ENCODE assay signal across 8 cellular contexts in the genomic region with DNA sequence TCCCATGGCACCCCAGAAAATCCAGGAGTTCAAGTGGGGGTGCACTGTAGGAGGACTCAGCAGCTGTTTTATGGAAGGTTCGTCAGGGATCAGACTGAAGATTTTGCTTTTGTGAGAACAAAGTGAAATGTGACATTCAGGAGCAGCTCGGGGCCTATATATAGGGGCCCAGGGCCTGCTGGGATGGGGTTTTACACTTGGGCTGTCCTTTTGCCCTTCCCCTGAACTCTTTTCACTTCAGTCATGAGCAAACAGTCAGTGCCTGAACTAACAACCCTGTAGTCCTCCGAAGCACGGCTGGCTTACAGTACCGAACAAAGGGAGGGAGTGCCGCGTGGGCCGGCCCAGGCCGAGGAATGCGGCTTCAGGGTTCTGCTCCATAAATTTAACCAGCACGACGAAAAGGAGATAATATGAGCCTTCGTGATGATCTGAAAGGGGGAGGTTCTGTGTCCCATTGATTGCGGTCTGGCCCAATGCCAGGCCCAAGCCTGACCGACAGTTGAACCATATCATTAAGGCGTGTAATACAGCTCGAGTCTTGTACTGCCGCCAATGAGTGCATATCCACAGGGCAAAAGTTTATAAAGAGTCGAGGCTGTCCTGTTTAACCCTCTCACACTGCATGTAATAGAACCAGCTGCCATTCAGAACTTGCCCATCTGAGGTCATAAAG.
A peak's percentile ranks its signal among the peaks of the same experiment; 100 is the strongest.
DNase-seq lines count a peak whose midpoint lies in the region; ATAC-seq, FAIRE-seq and TF ChIP-seq lines count a peak whose summit lies in the region.

No MANE protein-coding gene starts in this region.

- intact Hi-C loops in A673 (cut with micrococcal nuclease; ENCODE audit: unreplicated experiment) (no loop called here), breast epithelium (cut with DNase I; ENCODE audit: low total_unique reads) (no loop called here)

- ATAC-seq in left lobe of liver = peak; percentile 88

- peak; percentile 84 for FAIRE-seq in H54 (lab: Jason Lieb, UNC)

- peak; percentile 87 for DNase-seq in A673 (ENCODE audit: low spot score)
- DNase-seq in H54 (ENCODE audit: insufficient read length, low spot score) = no peak
- peak; percentile 94 for DNase-seq in NCI-H69 (lab: John Stamatoyannopoulos, UW)
- peak; percentile 73 to 77 for DNase-seq in breast epithelium (ENCODE audit: low spot score in 2 of 2)
- DNase-seq in left lobe of liver (ENCODE audit: low spot score) = peak; percentile 85
- no peak for DNase-seq in NAMALWA (ENCODE audit: low spot score)
- DNase-seq in NCI-H82 (lab: John Stamatoyannopoulos, UW) = no peak

- no peaks in the 10 kb centered on the region for H3K27me3 ChIP-seq in A673 (replicated peaks; ENCODE audit: insufficient read depth, low read depth, low read length, poor library complexity)
- no peaks in the 10 kb centered on the region for H3K27me3 ChIP-seq in breast epithelium
- no peaks in the 10 kb centered on the region for H3K27me3 ChIP-seq in thymus (ENCODE audit: control insufficient read depth, insufficient read depth)

- H3K4me3 ChIP-seq in A673 (ENCODE audit: low read depth, low read length, poor library complexity, severe bottlenecking) (no peak overlapping the region), breast epithelium (peak overlapping the region in 1 of 3 donors; percentile 29), thymus (ENCODE audit: low read length) (no peak overlapping the region)

- no peaks in the 10 kb centered on the region for H3K9me3 ChIP-seq in A673 (ENCODE audit: low read depth, low read length, poor library complexity, severe bottlenecking)
- H3K9me3 ChIP-seq in breast epithelium = no peaks in the 10 kb centered on the region
- no peaks in the 10 kb centered on the region for H3K9me3 ChIP-seq in thymus (ENCODE audit: control insufficient read depth)

- H3K27ac ChIP-seq in A673 (ENCODE audit: low read depth, low read length, poor library complexity, severe bottlenecking) (no peak overlapping the region), breast epithelium (peak overlapping the region; percentile 85 to 86), thymus (ENCODE audit: low read depth) (peak overlapping the region; percentile 85)

- POLR2A ChIA-PET in A673 (lab: Charles Lee; ENCODE audit: low non-redundant PET) = no interaction called here

- no peaks in the 10 kb centered on the region for H3K36me3 ChIP-seq in A673 (ENCODE audit: insufficient read depth, low read length, poor library complexity, severe bottlenecking)
- no peaks in the 10 kb centered on the region for H3K36me3 ChIP-seq in breast epithelium
- peaks cover 7% of the 10 kb centered on the region for H3K36me3 ChIP-seq in thymus (ENCODE audit: control insufficient read depth, insufficient read depth)

- TF ChIP-seq POLR2A in H54 (IDR thresholded peaks at IDR 0.05; ENCODE audit: low read depth, low read length) (no peak), breast epithelium (IDR thresholded peaks at IDR 0.05) (no peak)

- TF ChIP-seq CTCF in A673 (conservative IDR thresholded peaks at IDR 0.05; ENCODE audit: low read depth, low read length) (no peak), breast epithelium (IDR thresholded peaks at IDR 0.05) (no peak)

- H3K4me1 ChIP-seq in A673 (ENCODE audit: insufficient read depth, low read length, poor library complexity, severe bottlenecking) (peaks cover 20% of the 10 kb centered on the region), breast epithelium (peaks cover 22 to 23% of the 10 kb centered on the region in 2 donors), thymus (ENCODE audit: control insufficient read depth, insufficient read depth, low read length) (peaks cover 85% of the 10 kb centered on the region)

- 59% methylated on average over 19 of the region's 19 CpGs for WGBS in thymus

- CTCF ChIA-PET in A673 (lab: Charles Lee) = interaction anchor here (0.6 kb wide), 1 partner anchor 42 kb away, joined by 3 read pairs; no protein-coding TSS in a partner anchor

- no TSS peak for BruUV-seq in A673 (replicated peaks; lab: Mats Ljungman, UMichigan)

Comparison
In these comparisons a context has a peak if more than half of its experiments do, and no peak if none do; other contexts are left out.
1. DNase-seq: peak in A673 (single experiment), NCI-H69 (single experiment), breast epithelium (2 of 2) and left lobe of liver (single experiment); none in H54 (single experiment), NAMALWA (single experiment) and NCI-H82 (single experiment).